ENCODE assay signal across 8 cellular contexts in genomic region chr14:76773188-76773885, GRCh38. TPM values are rescaled to one million over a fixed set of nuclear protein-coding genes. Genes with fewer than 3 reads are reported as not detected.
DNase-seq lines count a peak whose midpoint lies in the region; ATAC-seq and TF ChIP-seq lines count a peak whose summit lies in the region.

No MANE protein-coding gene starts in this region.

- TF ChIP-seq EP300 in sigmoid colon (IDR thresholded peaks at IDR 0.05) = no peak

- peaks cover 4% of the 10 kb centered on the region for H3K27me3 Mint-ChIP-seq in activated naive CD8-positive, alpha-beta T cell treated with anti-CD3 and anti-CD28 coated beads for 36 hours

- 26 to 42% methylated on average over 8 of the region's 8 CpGs for WGBS in sigmoid colon, 2 donors

- H3K4me1 ChIP-seq in sigmoid colon = peaks cover 0 to 22% (median 15%) of the 10 kb centered on the region in 4 donors

- peak; percentile 58 to 78 for ATAC-seq in left cardiac atrium
- no peak for ATAC-seq in GM18858 (IDR thresholded peaks at IDR 0.05; ENCODE audit: unreplicated experiment)

- peak overlapping the region; percentile 47 to 68 (median 62) for H3K27ac ChIP-seq in sigmoid colon

- no peaks in the 10 kb centered on the region for H3K27me3 ChIP-seq in sigmoid colon

- H3K27ac Mint-ChIP-seq in activated naive CD8-positive, alpha-beta T cell treated with anti-CD3 and anti-CD28 coated beads for 36 hours = no peak overlapping the region

- H3K9me3 ChIP-seq in sigmoid colon = no peaks in the 10 kb centered on the region

- no peak for TF ChIP-seq POLR2A in sigmoid colon (IDR thresholded peaks at IDR 0.05)

- DNase-seq in DMS153 (lab: John Stamatoyannopoulos, UW) (peak; percentile 15), DMS153 treated with DMSO at 0.1 percent for 48 hours (lab: John Stamatoyannopoulos, UW; ENCODE audit: unreplicated experiment) (no peak), left cardiac atrium (peak; percentile 85), sigmoid colon (peak; percentile 83), activated gamma-delta T cell treated with Interleukin-2 at 50 U/mL for 16 hours (no peak)
- DNase-seq in activated naive CD8-positive, alpha-beta T cell treated with anti-CD3 and anti-CD28 coated beads for 36 hours = peak; percentile 49
- no peak for DNase-seq in activated CD4-positive, alpha-beta T cell treated with anti-CD3 and anti-CD28 coated beads, Interleukin-2, amount 50 U/mL, for 4 hours

- H3K9me3 Mint-ChIP-seq in activated naive CD8-positive, alpha-beta T cell treated with anti-CD3 and anti-CD28 coated beads for 36 hours = no peaks in the 10 kb centered on the region

- TF ChIP-seq CTCF in sigmoid colon (IDR thresholded peaks at IDR 0.05) = no peak

- H3K4me3 Mint-ChIP-seq in activated naive CD8-positive, alpha-beta T cell treated with anti-CD3 and anti-CD28 coated beads for 36 hours = no peak overlapping the region

- intact Hi-C loops in left cardiac atrium (cut with DNase I) (no loop called here), sigmoid colon (cut with DNase I) (no loop called here)

- H3K36me3 Mint-ChIP-seq in activated naive CD8-positive, alpha-beta T cell treated with anti-CD3 and anti-CD28 coated beads for 36 hours = no peaks in the 10 kb centered on the region

- no peak overlapping the region for H3K4me3 ChIP-seq in sigmoid colon

- peaks cover 0 to 8% (median 0%) of the 10 kb centered on the region in 4 donors for H3K36me3 ChIP-seq in sigmoid colon

- H3K4me1 Mint-ChIP-seq in activated naive CD8-positive, alpha-beta T cell treated with anti-CD3 and anti-CD28 coated beads for 36 hours = peaks cover 19% of the 10 kb centered on the region

RNA-seq across cellular contexts. Expression of gene VASH1, which starts 12.1 kb away (rescaled TPM):
- total RNA-seq in activated naive CD8-positive, alpha-beta T cell treated with anti-CD3 and anti-CD28 coated beads for 36 hours = 1 to 10 TPM; 1.7 to 2.3 TPM
- total RNA-seq in left cardiac atrium (100 to 1,000 TPM in 1 of 2 donors, 10 to 100 TPM in 1; 27.0 to 142 TPM), sigmoid colon (10 to 100 TPM in 1 of 4 donors, 1 to 10 TPM in 3; 3.0 to 13.0 (median 5.3) TPM)
- polyA plus RNA-seq in sigmoid colon = 1 to 10 TPM; 3.0 to 7.7 (median 3.7) TPM

RNA-seq across cellular contexts. Expression of gene ANGEL1, which starts 39.3 kb away (rescaled TPM):
- total RNA-seq in activated naive CD8-positive, alpha-beta T cell treated with anti-CD3 and anti-CD28 coated beads for 36 hours = 10 to 100 TPM; 14.9 to 17.1 TPM
- total RNA-seq in left cardiac atrium (10 to 100 TPM; 14.9 to 21.6 TPM), sigmoid colon (10 to 100 TPM in 2 of 4 donors, 1 to 10 TPM in 2; 9.6 to 16.1 (median 10.8) TPM)
- 10 to 100 TPM in 1 of 3 donors, 1 to 10 TPM in 1, under 1 TPM in 1; 0.60 to 10.9 (median 1.4) TPM for polyA plus RNA-seq in sigmoid colon

RNA-seq across cellular contexts. Expression of gene LRRC74A, which starts 52.9 kb away (rescaled TPM):
- total RNA-seq in activated naive CD8-positive, alpha-beta T cell treated with anti-CD3 and anti-CD28 coated beads for 36 hours = not detected
- total RNA-seq in left cardiac atrium = not detected
- total RNA-seq in sigmoid colon = not detected
- polyA plus RNA-seq in sigmoid colon = not detected

Comparison
In these comparisons a context has a peak if more than half of its experiments do, and no peak if none do; other contexts are left out.
1. DNase-seq: peak in DMS153 (single experiment), activated naive CD8-positive, alpha-beta T cell treated with anti-CD3 and anti-CD28 coated beads for 36 hours (single experiment), left cardiac atrium (single experiment) and sigmoid colon (single experiment); none in DMS153 treated with DMSO at 0.1 percent for 48 hours (single experiment), activated CD4-positive, alpha-beta T cell treated with anti-CD3 and anti-CD28 coated beads, Interleukin-2, amount 50 U/mL, for 4 hours (0 of 2) and activated gamma-delta T cell treated with Interleukin-2 at 50 U/mL for 16 hours (single experiment).